Comparison of ENCODE assay signal across 10 cellular contexts in the genomic region with DNA sequence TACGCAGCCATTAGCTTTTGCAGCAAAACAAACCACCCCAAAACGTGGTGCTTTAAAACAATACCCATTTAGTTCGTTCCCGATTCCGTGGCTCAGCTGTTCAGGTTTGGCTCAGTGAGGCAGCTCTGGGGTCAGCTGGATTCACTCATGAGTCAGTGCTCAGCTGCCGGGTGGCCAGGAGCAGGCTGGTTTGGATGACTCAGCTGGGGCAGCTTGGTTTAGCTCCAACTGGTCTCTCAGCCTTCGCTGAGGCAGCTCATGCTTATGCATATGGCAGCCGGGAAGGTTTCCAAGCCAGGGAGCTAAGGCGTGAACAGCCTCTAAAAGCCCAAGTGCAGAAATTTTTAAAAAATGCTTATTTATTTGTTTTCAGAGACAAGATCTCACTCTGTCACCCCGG. TPM values are rescaled to one million over a fixed set of nuclear protein-coding genes. Genes with fewer than 3 reads are reported as not detected.
DNase-seq lines count a peak whose midpoint lies in the region; TF ChIP-seq lines count a peak whose summit lies in the region.
"Had no signal": no experiment of that assay in that cellular context is flagged by ENCODE, and none has a peak within 500 bp of the region (broad histone marks: within the 10 kb centered on the region; RNA-seq: fewer than 3 reads in every experiment).

No MANE protein-coding gene starts in this region.

- in situ Hi-C loops in mammary epithelial cell (cut with MboI; ENCODE audit: low sequenced_read_pairs in 2 of 2), result no loop called here

- BruUV-seq in mammary epithelial cell (replicated peaks; lab: Mats Ljungman, UMichigan), result no TSS peak

- H3K4me3 ChIP-seq in mammary epithelial cell (replicated peaks in 1 of 3; ENCODE audit: insufficient read depth in 1 of 3, low read depth in 2 of 3, low read length in 3 of 3), result no peak overlapping the region
- H3K4me3 ChIP-seq in stomach smooth muscle (ENCODE audit: low read length in 2 of 2), result peak overlapping the region; percentile 42 to 44

- H2AFZ ChIP-seq in mammary epithelial cell (ENCODE audit: low read depth, low read length), result no peak overlapping the region

- no peaks in the 10 kb centered on the region for H3K27me3 ChIP-seq in mammary epithelial cell (ENCODE audit: insufficient read depth, low read length)
- H3K27me3 ChIP-seq in stomach smooth muscle (ENCODE audit: control insufficient read depth in 1 of 2, insufficient read depth in 2 of 2, low read length in 2 of 2), result no peaks in the 10 kb centered on the region

- H3K4me1 ChIP-seq in mammary epithelial cell (ENCODE audit: insufficient read depth, low read length) (peaks cover 6% of the 10 kb centered on the region), stomach smooth muscle (ENCODE audit: control insufficient read depth, insufficient read depth, low read length) (peaks cover 10% of the 10 kb centered on the region)

- CTCF ChIA-PET in mammary epithelial cell (lab: Charles Lee; ENCODE audit: low non-redundant PET), result no interaction called here

- H3K79me2 ChIP-seq in mammary epithelial cell (ENCODE audit: insufficient read depth, low read length), result no peaks in the 10 kb centered on the region

- H4K20me1 ChIP-seq in mammary epithelial cell (ENCODE audit: insufficient read depth, low read length), result no peaks in the 10 kb centered on the region

- TF ChIP-seq CTCF in mammary epithelial cell (conservative IDR thresholded peaks at IDR 0.05 in 1 of 2, IDR thresholded peaks at IDR 0.05 in 1 of 2; ENCODE audit: extremely low read depth in 1 of 2, insufficient read depth in 1 of 2, low read depth in 1 of 2, low read length in 2 of 2), result no peak

- H3K9ac ChIP-seq in mammary epithelial cell (ENCODE audit: insufficient read depth, low read length) (no peak overlapping the region), stomach smooth muscle (ENCODE audit: low read length in 2 of 2) (no peak overlapping the region)

- H3K4me2 ChIP-seq in mammary epithelial cell (ENCODE audit: insufficient read depth, low read depth, low read length), result no peak overlapping the region

- 77% methylated on average over 9 of the region's 10 CpGs for WGBS in mammary epithelial cell (ENCODE audit: low coverage, missing lambda C conversion rate)

- dilution Hi-C loops in mammary epithelial cell (cut with HindIII; ENCODE audit: low sequenced_read_pairs), result no loop called here

- DNase-seq in HCEC 1CT (peak; percentile 98), mammary epithelial cell (peak; percentile 92), iris pigment epithelial cell (ENCODE audit: low read depth) (peak; percentile 98), OCI-M1 (lab: John Stamatoyannopoulos, UW) (no peak), KG1 (lab: John Stamatoyannopoulos, UW) (no peak), NCI-H2227 treated with DMSO at 0.1 percent for 48 hours (lab: John Stamatoyannopoulos, UW) (no peak)
- no peak for DNase-seq in activated CD8-positive, alpha-beta memory T cell treated with anti-CD3 and anti-CD28 coated beads, Interleukin-2, amount 50 U/mL, for 4 hours
- DNase-seq: caudate nucleus, small intestine had no signal

- H3K27ac ChIP-seq in mammary epithelial cell (ENCODE audit: insufficient read depth, low read depth, low read length) (no peak overlapping the region), stomach smooth muscle (ENCODE audit: low read length) (no peak overlapping the region)

- H3K9me3 ChIP-seq in mammary epithelial cell (replicated peaks; ENCODE audit: insufficient read depth, low read length) (peaks cover 3% of the 10 kb centered on the region), stomach smooth muscle (ENCODE audit: control insufficient read depth in 2 of 2, low read length in 2 of 2) (no peaks in the 10 kb centered on the region)

- intact Hi-C loops in mammary epithelial cell (cut with micrococcal nuclease), result no loop called here

- H3K36me3 ChIP-seq in mammary epithelial cell (ENCODE audit: insufficient read depth, low read length), result no peaks in the 10 kb centered on the region
- no peaks in the 10 kb centered on the region for H3K36me3 ChIP-seq in stomach smooth muscle (ENCODE audit: control insufficient read depth in 2 of 2, insufficient read depth in 2 of 2, low read length in 2 of 2)

RNA-seq across cellular contexts. Expression of a gene that starts 13.3 kb away (rescaled TPM):
- 10 to 100 TPM; 27.0 to 66.4 TPM for total RNA-seq in mammary epithelial cell
- 91.6 TPM for polyA plus RNA-seq in mammary epithelial cell
- 122 TPM for polyA minus RNA-seq in mammary epithelial cell

Comparison
In these comparisons a context has a peak if more than half of its experiments do, and no peak if none do; other contexts are left out.
1. DNase-seq: peak in HCEC 1CT (single experiment), mammary epithelial cell (single experiment) and iris pigment epithelial cell (single experiment); none in OCI-M1 (single experiment), KG1 (single experiment), NCI-H2227 treated with DMSO at 0.1 percent for 48 hours (single experiment) and activated CD8-positive, alpha-beta memory T cell treated with anti-CD3 and anti-CD28 coated beads, Interleukin-2, amount 50 U/mL, for 4 hours (single experiment).
2. H3K4me3 ChIP-seq: peak in stomach smooth muscle (2 of 2); none in mammary epithelial cell (0 of 3).